In genomic region chr14:45526715-45527549, GRCh38 we compare ENCODE assay signal across 8 cellular contexts.
DNase-seq lines count a peak whose midpoint lies in the region; ATAC-seq, FAIRE-seq and TF ChIP-seq lines count a peak whose summit lies in the region.

No MANE protein-coding gene starts in this region.

- intact Hi-C loops in colonic mucosa (cut with DNase I): no loop called here

- H3K36me3 ChIP-seq in colonic mucosa: no peaks in the 10 kb centered on the region

- H3K36me3 Mint-ChIP-seq in neural crest cell (ENCODE audit: low read depth): peaks cover 3% of the 10 kb centered on the region

- no peaks in the 10 kb centered on the region for H3K9me3 ChIP-seq in colonic mucosa

- no peak overlapping the region for H3K27ac Mint-ChIP-seq in neural crest cell (ENCODE audit: unreplicated experiment)

- peak; percentile 97 for ATAC-seq in GM18867 (IDR thresholded peaks at IDR 0.05; ENCODE audit: unreplicated experiment)
- ATAC-seq in HG03575 (IDR thresholded peaks at IDR 0.05; ENCODE audit: extremely low read depth, insufficient number of reproducible peaks, low FRiP score, unreplicated experiment): peak; percentile 71

- DNase-seq in NCI-H524 treated with DMSO at 0.1 percent for 48 hours (lab: John Stamatoyannopoulos, UW) (peak; percentile 55), colonic mucosa (peak; percentile 29), neural crest cell (ENCODE audit: low read depth, low spot score) (peak; percentile 38), mesenteric fat pad (ENCODE audit: low spot score) (no peak)
- no peak for DNase-seq in activated naive CD4-positive, alpha-beta T cell treated with anti-CD3 and anti-CD28 coated beads, Interleukin-2, amount 50 U/mL, for 16 hours

- H3K9ac ChIP-seq in colonic mucosa (ENCODE audit: low read depth in 2 of 2, low read length in 2 of 2): no peak overlapping the region

- H3K4me3 ChIP-seq in colonic mucosa: no peak overlapping the region

- H3K4me1 ChIP-seq in colonic mucosa: no peaks in the 10 kb centered on the region

- no peak overlapping the region for H3K4me3 Mint-ChIP-seq in neural crest cell

- H3K4me1 Mint-ChIP-seq in neural crest cell: peaks cover 4% of the 10 kb centered on the region

- FAIRE-seq in A204.1 (lab: Jason Lieb, UNC): peak; percentile 77

- no peak overlapping the region for H3K27ac ChIP-seq in colonic mucosa

- peaks cover 7% of the 10 kb centered on the region for H3K9me3 Mint-ChIP-seq in neural crest cell

- peak; percentile 48 for TF ChIP-seq CTCF in colonic mucosa (IDR thresholded peaks at IDR 0.05)
- TF ChIP-seq CTCF in neural crest cell (conservative IDR thresholded peaks at IDR 0.05): peak; percentile 72

- peaks cover 20% of the 10 kb centered on the region for H3K27me3 Mint-ChIP-seq in neural crest cell (ENCODE audit: low read depth)

- H3K27me3 ChIP-seq in colonic mucosa: no peaks in the 10 kb centered on the region

Comparison
In these comparisons a context has a peak if more than half of its experiments do, and no peak if none do; other contexts are left out.
1. DNase-seq: peak in NCI-H524 treated with DMSO at 0.1 percent for 48 hours (single experiment), colonic mucosa (single experiment) and neural crest cell (single experiment); none in mesenteric fat pad (single experiment) and activated naive CD4-positive, alpha-beta T cell treated with anti-CD3 and anti-CD28 coated beads, Interleukin-2, amount 50 U/mL, for 16 hours (single experiment).